ENCODE assay signal across 9 cellular contexts in genomic region chr22:49951001-49951677, GRCh38. TPM values are rescaled to one million over a fixed set of nuclear protein-coding genes. Genes with fewer than 3 reads are reported as not detected.
DNase-seq lines count a peak whose midpoint lies in the region; ATAC-seq, FAIRE-seq and TF ChIP-seq lines count a peak whose summit lies in the region.
"Had no signal": no experiment of that assay in that cellular context is flagged by ENCODE, and none has a peak within 500 bp of the region (broad histone marks: within the 10 kb centered on the region; RNA-seq: fewer than 3 reads in every experiment).

No MANE protein-coding gene starts in this region.

- no peaks in the 10 kb centered on the region for H3K27me3 ChIP-seq in endodermal cell (ENCODE audit: control insufficient read depth, insufficient read depth, low read length, poor library complexity, severe bottlenecking)
- H3K27me3 ChIP-seq in prostate gland (replicated peaks; ENCODE audit: insufficient read depth) = no peaks in the 10 kb centered on the region
- H3K27me3 ChIP-seq in tibial artery = no peaks in the 10 kb centered on the region

- no peaks in the 10 kb centered on the region for H3K27me3 Mint-ChIP-seq in endodermal cell (ENCODE audit: insufficient read depth)
- peaks cover 7% of the 10 kb centered on the region for H3K27me3 Mint-ChIP-seq in endothelial cell (ENCODE audit: unreplicated experiment)

- H3K9me3 ChIP-seq in endodermal cell (ENCODE audit: control insufficient read depth, low read length) (no peaks in the 10 kb centered on the region), prostate gland (no peaks in the 10 kb centered on the region), tibial artery (no peaks in the 10 kb centered on the region)

- TF ChIP-seq CTCF in endodermal cell (conservative IDR thresholded peaks at IDR 0.05) (no peak), prostate gland (IDR thresholded peaks at IDR 0.05) (no peak), tibial artery (IDR thresholded peaks at IDR 0.05) (no peak), endothelial cell (IDR thresholded peaks at IDR 0.05; ENCODE audit: unreplicated experiment) (no peak)

- DNase-seq in ELF-1 (ENCODE audit: low read depth, low spot score) (peak; percentile 63), NCI-H510A (lab: John Stamatoyannopoulos, UW) (peak; percentile 78), endodermal cell (peak; percentile 57), prostate gland (ENCODE audit: low spot score) (peak; percentile 99), tibial artery (no peak), frontal cortex (ENCODE audit: low spot score in 2 of 2) (no peak), endothelial cell (ENCODE audit: low spot score) (no peak)
- DNase-seq: dermis blood vessel endothelial cell had no signal

- H3K4me3 ChIP-seq in endodermal cell (ENCODE audit: low read length) (no peak overlapping the region), prostate gland (no peak overlapping the region), tibial artery (no peak overlapping the region)

- peak; percentile 34 for TF ChIP-seq POLR2A in prostate gland (IDR thresholded peaks at IDR 0.05)

- H3K4me1 ChIP-seq in endodermal cell (ENCODE audit: control insufficient read depth, insufficient read depth, low read length) = peaks cover 6% of the 10 kb centered on the region
- H3K4me1 ChIP-seq in prostate gland (replicated peaks) = peaks cover 70% of the 10 kb centered on the region
- peaks cover 0 to 74% (median 29%) of the 10 kb centered on the region in 4 donors for H3K4me1 ChIP-seq in tibial artery

- intact Hi-C loops in prostate gland (cut with DNase I) (no loop called here), tibial artery (cut with DNase I; ENCODE audit: low total_unique reads) (no loop called here)

- FAIRE-seq in frontal cortex (lab: Jason Lieb, UNC) = no peak

- no peak for ATAC-seq in HG02571 (IDR thresholded peaks at IDR 0.05; ENCODE audit: unreplicated experiment)

- H3K27ac Mint-ChIP-seq in endodermal cell (no peak overlapping the region), endothelial cell (ENCODE audit: unreplicated experiment) (no peak overlapping the region)

- H3K36me3 ChIP-seq in endodermal cell (ENCODE audit: control insufficient read depth, insufficient read depth, low read length) = no peaks in the 10 kb centered on the region
- H3K36me3 ChIP-seq in prostate gland = no peaks in the 10 kb centered on the region
- no peaks in the 10 kb centered on the region for H3K36me3 ChIP-seq in tibial artery

- 82 to 86% methylated on average over 18 to 28 of the region's 28 CpGs for WGBS in endodermal cell (ENCODE audit: insufficient coverage in 1 of 2, insufficient read length in 1 of 2), 2 experiments
- 56% methylated on average over 28 of the region's 28 CpGs for WGBS in prostate gland

- H3K4me3 Mint-ChIP-seq in endodermal cell = no peak overlapping the region
- no peak overlapping the region for H3K4me3 Mint-ChIP-seq in endothelial cell (ENCODE audit: unreplicated experiment)

- H3K9ac ChIP-seq in endodermal cell (ENCODE audit: extremely low read depth, low read length, poor library complexity, severe bottlenecking) = no peak overlapping the region

- H3K4me1 Mint-ChIP-seq in endodermal cell (no peaks in the 10 kb centered on the region), endothelial cell (ENCODE audit: unreplicated experiment) (peaks cover 3% of the 10 kb centered on the region)

- H3K36me3 Mint-ChIP-seq in endodermal cell (ENCODE audit: low read depth) (no peaks in the 10 kb centered on the region), endothelial cell (ENCODE audit: low read depth, unreplicated experiment) (no peaks in the 10 kb centered on the region)

- no peaks in the 10 kb centered on the region for H3K9me3 Mint-ChIP-seq in endodermal cell
- no peaks in the 10 kb centered on the region for H3K9me3 Mint-ChIP-seq in endothelial cell (ENCODE audit: unreplicated experiment)

- H3K27ac ChIP-seq in endodermal cell (ENCODE audit: low read depth, low read length) (no peak overlapping the region), prostate gland (peak overlapping the region; percentile 95 to 96), tibial artery (peak overlapping the region in 1 of 2 donors; percentile 17)

RNA-seq across cellular contexts. Expression of gene PIM3, which starts 9.4 kb away (rescaled TPM):
- 10 to 100 TPM; 31.5 to 36.6 TPM for total RNA-seq in endodermal cell
- polyA plus RNA-seq in endodermal cell (2013, experiment 1 of 2) = 21.6 TPM
- 19.6 TPM for polyA plus RNA-seq in endodermal cell (2013, experiment 2 of 2)
- total RNA-seq in prostate gland = 100 to 1,000 TPM; 126 to 183 TPM
- 16.3 TPM for total RNA-seq in frontal cortex
- 112 TPM for total RNA-seq in endothelial cell (ENCODE audit: unreplicated experiment)

RNA-seq across cellular contexts. Expression of gene CRELD2, which starts 32.7 kb away (rescaled TPM):
- total RNA-seq in endodermal cell = 10 to 100 TPM; 39.8 to 62.9 TPM
- 27.1 TPM for polyA plus RNA-seq in endodermal cell (2013, experiment 1 of 2)
- 27.4 TPM for polyA plus RNA-seq in endodermal cell (2013, experiment 2 of 2)
- 10 to 100 TPM; 55.1 to 70.1 TPM for total RNA-seq in prostate gland
- 17.5 TPM for total RNA-seq in frontal cortex
- 207 TPM for total RNA-seq in endothelial cell (ENCODE audit: unreplicated experiment)

RNA-seq across cellular contexts. Expression of gene ALG12, which starts 32.9 kb away (rescaled TPM):
- total RNA-seq in endodermal cell (10 to 100 TPM; 19.7 to 26.2 TPM), prostate gland (10 to 100 TPM; 26.1 to 33.6 TPM), frontal cortex (8.6 TPM), endothelial cell (ENCODE audit: unreplicated experiment) (23.2 TPM)
- 16.2 TPM for polyA plus RNA-seq in endodermal cell (2013, experiment 1 of 2)
- 12.6 TPM for polyA plus RNA-seq in endodermal cell (2013, experiment 2 of 2)

Comparison
In these comparisons a context has a peak if more than half of its experiments do, and no peak if none do; other contexts are left out.
1. DNase-seq: peak in ELF-1 (single experiment), NCI-H510A (single experiment), endodermal cell (single experiment) and prostate gland (single experiment); none in tibial artery (0 of 2), frontal cortex (0 of 2) and endothelial cell (single experiment).